25 cellular contexts compared by ENCODE assay signal in the genomic region with DNA sequence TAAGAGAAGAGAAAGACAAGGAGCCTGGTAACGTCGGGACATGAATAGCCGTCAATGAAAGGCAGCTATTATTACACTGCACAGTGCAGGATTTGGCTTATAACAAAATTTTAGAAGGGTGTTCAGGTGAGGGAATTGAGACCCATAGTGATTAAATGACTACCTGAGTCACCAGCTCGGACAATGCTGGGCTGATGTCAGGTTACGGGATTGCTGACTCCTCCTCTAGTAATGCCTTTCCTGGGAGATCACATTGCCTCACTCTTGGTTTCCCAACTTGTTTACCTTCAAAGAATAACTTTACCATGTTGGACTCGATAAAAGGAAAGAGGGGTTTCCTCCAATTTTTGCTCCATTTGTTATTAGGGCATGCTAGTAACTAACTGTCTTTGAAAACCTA.
A peak's percentile ranks its signal among the peaks of the same experiment; 100 is the strongest.
DNase-seq lines count a peak whose midpoint lies in the region; ATAC-seq, FAIRE-seq and TF ChIP-seq lines count a peak whose summit lies in the region.
"Had no signal": no experiment of that assay in that cellular context is flagged by ENCODE, and none has a peak within 500 bp of the region (broad histone marks: within the 10 kb centered on the region; RNA-seq: fewer than 3 reads in every experiment).

No MANE protein-coding gene starts in this region.

- H3K4me3 ChIP-seq in bronchial epithelial cell (ENCODE audit: low read depth, low read length) (no peak overlapping the region), HepG2 (replicated peaks in 1 of 3; ENCODE audit: insufficient read depth in 1 of 3, low read depth in 2 of 3, low read length in 3 of 3) (no peak overlapping the region), skeletal muscle tissue (ENCODE audit: low read length in 3 of 3) (peak overlapping the region; percentile 0 to 37 (median 6)), Caco-2 (ENCODE audit: low read depth, low read length) (no peak overlapping the region)
- H3K4me3 ChIP-seq: GM23338, HAP-1, Peyer's patch, SJSA1 had no signal

- in situ Hi-C loops in HepG2 (cut with HindIII; ENCODE audit: extremely low pct_ligation_motif_present, low pct_unique_long_range_greater_than_20kb), result no loop called here

- TF ChIP-seq POLR2A in HepG2 (IDR thresholded peaks at IDR 0.05; ENCODE audit: insufficient read depth in 1 of 2, low read depth in 2 of 2, low read length in 2 of 2), result no peak

- H3K9ac ChIP-seq in HepG2 (ENCODE audit: insufficient read depth, low read depth, low read length), result no peak overlapping the region
- H3K9ac ChIP-seq in skeletal muscle tissue (ENCODE audit: low read depth in 1 of 3, low read length in 3 of 3), result peak overlapping the region in 2 of 3 donors; percentile 0 to 18
- H3K9ac ChIP-seq: KMS-11 had no signal

- no peaks in the 10 kb centered on the region for H3K9me3 ChIP-seq in HepG2 (ENCODE audit: low read length)
- no peaks in the 10 kb centered on the region for H3K9me3 ChIP-seq in skeletal muscle tissue (ENCODE audit: control insufficient read depth in 3 of 3, low read length in 3 of 3)
- no peaks in the 10 kb centered on the region for H3K9me3 ChIP-seq in Caco-2
- H3K9me3 ChIP-seq: HAP-1, Peyer's patch, SJSA1 had no signal

- no peak overlapping the region for H3K4me3 Mint-ChIP-seq in Caco-2 (ENCODE audit: unreplicated experiment)
- H3K4me3 Mint-ChIP-seq in nephron progenitor cell, result no peak overlapping the region
- H3K4me3 Mint-ChIP-seq: CD8-positive, alpha-beta memory T cell; GM23338 had no signal

- TF ChIP-seq CTCF in bronchial epithelial cell (IDR thresholded peaks at IDR 0.05; ENCODE audit: insufficient read depth, low read length, severe bottlenecking) (no peak), HepG2 (CRISPR knock-in tag; IDR thresholded peaks at IDR 0.05) (no peak), Caco-2 (IDR thresholded peaks at IDR 0.05; ENCODE audit: insufficient read depth in 1 of 2, low read depth in 1 of 2, low read length in 1 of 2, severe bottlenecking in 1 of 2, unreplicated experiment in 1 of 2) (no peak), nephron progenitor cell (IDR thresholded peaks at IDR 0.05) (no peak)

- H3K36me3 ChIP-seq in bronchial epithelial cell (ENCODE audit: control insufficient read depth, insufficient read depth, low read length), result no peaks in the 10 kb centered on the region
- no peaks in the 10 kb centered on the region for H3K36me3 ChIP-seq in HepG2 (replicated peaks in 1 of 2; ENCODE audit: control insufficient read depth in 1 of 2, insufficient read depth in 2 of 2, low read length in 2 of 2)
- no peaks in the 10 kb centered on the region for H3K36me3 ChIP-seq in skeletal muscle tissue (ENCODE audit: control insufficient read depth in 3 of 3, insufficient read depth in 3 of 3, low read length in 3 of 3)
- H3K36me3 ChIP-seq in Caco-2 (ENCODE audit: control insufficient read depth, insufficient read depth, low read length), result no peaks in the 10 kb centered on the region
- H3K36me3 ChIP-seq: HAP-1, Peyer's patch, SJSA1 had no signal

- H3K4me1 ChIP-seq in HepG2 (ENCODE audit: insufficient read depth, low read length), result no peaks in the 10 kb centered on the region
- peaks cover 17 to 34% (median 21%) of the 10 kb centered on the region in 3 donors for H3K4me1 ChIP-seq in skeletal muscle tissue (ENCODE audit: control insufficient read depth in 3 of 3, insufficient read depth in 3 of 3, low read length in 3 of 3)
- H3K4me1 ChIP-seq in Caco-2, result no peaks in the 10 kb centered on the region
- H3K4me1 ChIP-seq: HAP-1, Peyer's patch, SJSA1 had no signal

- peak; percentile 55; the same call in 1 of the 3 replicates for ATAC-seq in HepG2
- ATAC-seq: GM23338, Right ventricle myocardium inferior had no signal

- H3K79me2 ChIP-seq in HepG2 (ENCODE audit: insufficient read depth, low read length), result no peaks in the 10 kb centered on the region

- H3K27ac ChIP-seq in HepG2 (ENCODE audit: extremely low read length, insufficient read depth, low read length), result no peak overlapping the region
- peak overlapping the region; percentile 73 for H3K27ac ChIP-seq in skeletal muscle tissue (ENCODE audit: low read depth, low read length)
- H3K27ac ChIP-seq: C4-2B, KMS-11, Peyer's patch, SJSA1 had no signal

- H4K20me1 ChIP-seq in HepG2 (ENCODE audit: insufficient read depth, low read length), result no peaks in the 10 kb centered on the region

- no peak for TF ChIP-seq EP300 in HepG2 (IDR thresholded peaks at IDR 0.05; ENCODE audit: low read depth in 2 of 2, low read length in 2 of 2)
- TF ChIP-seq EP300 in HepG2 (CRISPR knock-in tag; IDR thresholded peaks at IDR 0.05; ENCODE audit: borderline replicate concordance), result no peak

- 31% methylated on average over 6 of the region's 6 CpGs for WGBS in HepG2 (ENCODE audit: low lambda C conversion rate)

- H2AFZ ChIP-seq in HepG2 (ENCODE audit: low read length), result no peak overlapping the region
- H2AFZ ChIP-seq: GM23338 had no signal

- no peaks in the 10 kb centered on the region for H3K36me3 Mint-ChIP-seq in Caco-2 (ENCODE audit: insufficient read depth, unreplicated experiment)
- H3K36me3 Mint-ChIP-seq in nephron progenitor cell (ENCODE audit: low read depth), result no peaks in the 10 kb centered on the region
- H3K36me3 Mint-ChIP-seq: CD8-positive, alpha-beta memory T cell had no signal

- peak; percentile 51 for DNase-seq in HuH-7.5 (ENCODE audit: low spot score)
- peak; percentile 91 for DNase-seq in bronchial epithelial cell (ENCODE audit: low read depth)
- DNase-seq in HepG2 (ENCODE audit: low spot score), result peak; percentile 7
- DNase-seq in Caco-2, result no peak
- no peak for DNase-seq in MV-4-11 (lab: John Stamatoyannopoulos, UW)
- no peak for DNase-seq in nephron progenitor cell
- DNase-seq: CD8-positive, alpha-beta memory T cell; IMR-90; NCI-H1105 treated with DMSO at 0.1 percent for 48 hours; NCI-H1694; NCI-H2081; NCI-H2171; NCI-H524 treated with DMSO at 0.1 percent for 48 hours; NCI-H82; Peyer's patch had no signal

- POLR2A ChIA-PET in HepG2 (lab: Yijun Ruan, JAX), result no interaction called here
- POLR2A ChIA-PET in Caco-2 (lab: Charles Lee), result no interaction called here

- no peaks in the 10 kb centered on the region for H3K9me3 Mint-ChIP-seq in Caco-2 (ENCODE audit: unreplicated experiment)
- no peaks in the 10 kb centered on the region for H3K9me3 Mint-ChIP-seq in nephron progenitor cell
- H3K9me3 Mint-ChIP-seq: CD8-positive, alpha-beta memory T cell had no signal

- FAIRE-seq in bronchial epithelial cell (lab: Jason Lieb, UNC) (no peak), HepG2 (lab: Jason Lieb, UNC) (no peak)
- FAIRE-seq: A204.1, G401.6, GM12892 had no signal

- H3K27me3 Mint-ChIP-seq in Caco-2 (ENCODE audit: insufficient read depth, unreplicated experiment), result peaks cover 4% of the 10 kb centered on the region
- H3K27me3 Mint-ChIP-seq in nephron progenitor cell (ENCODE audit: low read depth, poor library complexity), result peaks cover 8% of the 10 kb centered on the region

- H3K4me1 Mint-ChIP-seq in Caco-2 (ENCODE audit: low read depth, unreplicated experiment), result no peaks in the 10 kb centered on the region
- H3K4me1 Mint-ChIP-seq in nephron progenitor cell, result no peaks in the 10 kb centered on the region
- H3K4me1 Mint-ChIP-seq: CD8-positive, alpha-beta memory T cell had no signal

- intact Hi-C loops in HepG2 (cut with micrococcal nuclease; ENCODE audit: unreplicated experiment), result no loop called here
- intact Hi-C loops in Caco-2 (cut with micrococcal nuclease; ENCODE audit: unreplicated experiment), result no loop called here

- CTCF ChIA-PET in HepG2 (lab: Yijun Ruan, JAX; ENCODE audit: low intra/inter-chr PET ratio, low total read pairs), result no interaction called here
- CTCF ChIA-PET in Caco-2 (lab: Charles Lee), result no interaction called here

- TF ChIP-seq RAD21 in HepG2 (CRISPR knock-in tag; IDR thresholded peaks at IDR 0.05), result no peak

- no peak overlapping the region for H3K27ac Mint-ChIP-seq in Caco-2 (ENCODE audit: unreplicated experiment)
- no peak overlapping the region for H3K27ac Mint-ChIP-seq in nephron progenitor cell
- H3K27ac Mint-ChIP-seq: GM23338 had no signal

- no peak overlapping the region for H3K4me2 ChIP-seq in HepG2 (ENCODE audit: low read depth, low read length)
- H3K4me2 ChIP-seq: GM23338, KMS-11 had no signal

- BruUV-seq in HepG2 (replicated peaks; lab: Mats Ljungman, UMichigan) (no TSS peak), Caco-2 (replicated peaks; lab: Mats Ljungman, UMichigan) (no TSS peak)

- H3K27me3 ChIP-seq in bronchial epithelial cell (ENCODE audit: control insufficient read depth, insufficient read depth, low read length) (no peaks in the 10 kb centered on the region), HepG2 (ENCODE audit: control insufficient read depth in 1 of 2, insufficient read depth in 2 of 2, low read length in 2 of 2) (no peaks in the 10 kb centered on the region), skeletal muscle tissue (ENCODE audit: control insufficient read depth in 3 of 3, insufficient read depth in 3 of 3, low read length in 3 of 3) (no peaks in the 10 kb centered on the region), Caco-2 (replicated peaks; ENCODE audit: control insufficient read depth, insufficient read depth, low read length) (no peaks in the 10 kb centered on the region; the same call in 1 of the 2 replicates)
- H3K27me3 ChIP-seq: Peyer's patch, SJSA1 had no signal

TF ChIP-seq in HepG2, 621 proteins besides CTCF, POLR2A, EP300 and RAD21 (continues in another document):
- TF ChIP-seq CEBPB (IDR thresholded peaks at IDR 0.05; ENCODE audit: borderline replicate concordance, low read depth, low read length) (peak; percentile 50; the same call in 1 of the 2 replicates), FOXA1 (IDR thresholded peaks at IDR 0.05) (no peak), FOXA1 (CRISPR knock-in tag; IDR thresholded peaks at IDR 0.05) (no peak), ZNF496 (CRISPR knock-in tag; IDR thresholded peaks at IDR 0.05; ENCODE audit: insufficient replicate concordance) (no peak), KDM4B (CRISPR knock-in tag; IDR thresholded peaks at IDR 0.05) (no peak), ZNF768 (CRISPR knock-in tag; IDR thresholded peaks at IDR 0.05) (no peak), FOSL2 (CRISPR knock-in tag; IDR thresholded peaks at IDR 0.05) (0 out of 2 replicates have a peak, but pooled peaks have one; percentile 31)
- TF ChIP-seq, protein P1, sequence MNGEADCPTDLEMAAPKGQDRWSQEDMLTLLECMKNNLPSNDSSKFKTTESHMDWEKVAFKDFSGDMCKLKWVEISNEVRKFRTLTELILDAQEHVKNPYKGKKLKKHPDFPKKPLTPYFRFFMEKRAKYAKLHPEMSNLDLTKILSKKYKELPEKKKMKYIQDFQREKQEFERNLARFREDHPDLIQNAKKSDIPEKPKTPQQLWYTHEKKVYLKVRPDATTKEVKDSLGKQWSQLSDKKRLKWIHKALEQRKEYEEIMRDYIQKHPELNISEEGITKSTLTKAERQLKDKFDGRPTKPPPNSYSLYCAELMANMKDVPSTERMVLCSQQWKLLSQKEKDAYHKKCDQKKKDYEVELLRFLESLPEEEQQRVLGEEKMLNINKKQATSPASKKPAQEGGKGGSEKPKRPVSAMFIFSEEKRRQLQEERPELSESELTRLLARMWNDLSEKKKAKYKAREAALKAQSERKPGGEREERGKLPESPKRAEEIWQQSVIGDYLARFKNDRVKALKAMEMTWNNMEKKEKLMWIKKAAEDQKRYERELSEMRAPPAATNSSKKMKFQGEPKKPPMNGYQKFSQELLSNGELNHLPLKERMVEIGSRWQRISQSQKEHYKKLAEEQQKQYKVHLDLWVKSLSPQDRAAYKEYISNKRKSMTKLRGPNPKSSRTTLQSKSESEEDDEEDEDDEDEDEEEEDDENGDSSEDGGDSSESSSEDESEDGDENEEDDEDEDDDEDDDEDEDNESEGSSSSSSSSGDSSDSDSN (CRISPR knock-in tag; IDR thresholded peaks at IDR 0.05), result no peak

Comparison
In these comparisons a context has a peak if more than half of its experiments do, and no peak if none do; other contexts are left out.
1. DNase-seq: peak in HuH-7.5 (single experiment), bronchial epithelial cell (single experiment) and HepG2 (single experiment); none in Caco-2 (0 of 2), MV-4-11 (single experiment) and nephron progenitor cell (single experiment).
2. H3K4me3 ChIP-seq: peak in skeletal muscle tissue (3 of 3); none in bronchial epithelial cell (single experiment), HepG2 (0 of 3) and Caco-2 (single experiment).